In the genomic region with DNA sequence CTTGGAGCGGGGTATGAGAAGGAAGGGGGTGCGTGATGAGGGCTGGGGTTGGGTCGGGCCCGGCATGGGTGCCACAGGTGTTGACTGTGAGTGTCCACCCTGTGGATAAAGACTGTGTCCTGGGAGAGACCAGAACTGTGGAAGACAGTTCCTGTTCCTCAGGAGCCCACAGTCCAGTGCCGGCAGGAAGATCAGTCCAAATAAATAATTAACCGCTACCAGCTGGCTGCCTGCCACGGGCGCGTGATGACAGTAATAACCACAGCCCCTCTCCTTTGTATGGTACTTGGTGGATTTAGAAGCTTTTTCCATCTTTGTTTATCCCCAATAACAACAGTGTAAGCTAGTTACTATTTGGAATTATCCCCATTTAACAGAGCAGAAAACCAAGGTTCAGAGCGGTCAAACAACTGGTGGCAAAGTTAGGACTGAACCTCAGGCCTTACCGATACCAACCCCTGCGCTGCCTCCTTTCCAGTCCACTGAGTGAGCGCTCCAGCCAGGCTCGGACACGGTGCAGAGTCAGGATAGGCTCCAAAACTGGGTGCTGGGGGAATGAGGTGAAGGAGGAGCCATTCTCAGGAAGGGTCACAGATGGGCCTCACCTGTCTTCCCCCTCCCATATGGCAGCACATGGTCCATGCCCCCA, we compare ENCODE assay signal across 10 cellular contexts. TPM values are rescaled to one million over a fixed set of nuclear protein-coding genes. Genes with fewer than 3 reads are reported as not detected.
A peak's percentile ranks its signal among the peaks of the same experiment; 100 is the strongest.
DNase-seq lines count a peak whose midpoint lies in the region; ATAC-seq and TF ChIP-seq lines count a peak whose summit lies in the region.
"Had no signal": no experiment of that assay in that cellular context is flagged by ENCODE, and none has a peak within 500 bp of the region (broad histone marks: within the 10 kb centered on the region; RNA-seq: fewer than 3 reads in every experiment).

No MANE protein-coding gene starts in this region.

- POLR2A ChIA-PET in HEK293T (lab: Yijun Ruan, JAX), result no interaction called here

- H3K36me3 ChIP-seq in adrenal gland (replicated peaks in 1 of 2) (no peaks in the 10 kb centered on the region), stomach smooth muscle (ENCODE audit: control insufficient read depth in 2 of 2, insufficient read depth in 2 of 2, low read length in 2 of 2) (no peaks in the 10 kb centered on the region)

- H3K4me3 ChIP-seq in adrenal gland, result no peak overlapping the region
- peak overlapping the region in 1 of 2 donors; percentile 95 for H3K4me3 ChIP-seq in stomach smooth muscle (ENCODE audit: low read length in 2 of 2)

- peak overlapping the region in 2 of 5 donors; percentile 95 to 99 for H3K27ac ChIP-seq in adrenal gland
- peak overlapping the region; percentile 97 for H3K27ac ChIP-seq in stomach smooth muscle (ENCODE audit: low read length)
- H3K27ac ChIP-seq: 22Rv1 had no signal

- H3K27me3 ChIP-seq in adrenal gland, result no peaks in the 10 kb centered on the region
- no peaks in the 10 kb centered on the region for H3K27me3 ChIP-seq in stomach smooth muscle (ENCODE audit: control insufficient read depth in 1 of 2, insufficient read depth in 2 of 2, low read length in 2 of 2)

- H3K9me3 ChIP-seq in adrenal gland (replicated peaks in 1 of 3) (no peaks in the 10 kb centered on the region), stomach smooth muscle (ENCODE audit: control insufficient read depth in 2 of 2, low read length in 2 of 2) (no peaks in the 10 kb centered on the region)

- peaks cover 41 to 76% of the 10 kb centered on the region in 2 donors for H3K4me1 ChIP-seq in adrenal gland (replicated peaks in 1 of 2)
- peaks cover 80% of the 10 kb centered on the region for H3K4me1 ChIP-seq in stomach smooth muscle (ENCODE audit: control insufficient read depth, insufficient read depth, low read length)

- WGBS in adrenal gland, 4 donors, result 59 to 64% (median 62%) methylated on average over 15 of the region's 15 CpGs

- TF ChIP-seq POLR2A in adrenal gland (IDR thresholded peaks at IDR 0.05), result no peak

- no peak for ATAC-seq in GM19328 (IDR thresholded peaks at IDR 0.05; ENCODE audit: unreplicated experiment)

- peak; percentile 26 for DNase-seq in DMS 273 (lab: John Stamatoyannopoulos, UW; ENCODE audit: unreplicated experiment)
- DNase-seq in DMS 273 treated with DMSO at 0.1 percent for 48 hours (lab: John Stamatoyannopoulos, UW), result no peak
- DNase-seq in adrenal gland, result peak in 6 of 7 donors; percentile 54 to 80 (median 70)
- peak; percentile 65 for DNase-seq in kidney glomerular epithelial cell (lab: John Stamatoyannopoulos, UW)
- DNase-seq in HEK293T (ENCODE audit: extremely low spot score), result no peak
- no peak for DNase-seq in amniotic stem cell (lab: John Stamatoyannopoulos, UW)
- DNase-seq: activated CD4-positive, alpha-beta T cell treated with anti-CD3 and anti-CD28 coated beads, Interleukin-2, amount 10 ng/mL, durations not matched to agents 7 days and 5 days had no signal

- CTCF ChIA-PET in HEK293T (lab: Yijun Ruan, JAX), result interaction anchor here (1.8 kb wide), 1 partner anchor 121 kb away, joined by 7 read pairs; no protein-coding TSS in a partner anchor

- TF ChIP-seq CTCF in adrenal gland (IDR thresholded peaks at IDR 0.05), result no peak

- intact Hi-C loops in adrenal gland (cut with DNase I), result loop anchor here (5.0 kb wide), 2 partner anchors 118 to 123 kb away; no protein-coding TSS in a partner anchor

- H3K9ac ChIP-seq in stomach smooth muscle (ENCODE audit: low read length in 2 of 2), result peak overlapping the region in 1 of 2 donors; percentile 21

TF ChIP-seq in HEK293T, 16 proteins besides CTCF, POLR2A, EP300 and RAD21:
- TF ChIP-seq ELF4 (IDR thresholded peaks at IDR 0.05) (no peak), FOXM1 (IDR thresholded peaks at IDR 0.05; ENCODE audit: borderline replicate concordance) (no peak), BHLHE40 (IDR thresholded peaks at IDR 0.05; ENCODE audit: borderline replicate concordance) (no peak), ARNT (IDR thresholded peaks at IDR 0.05) (no peak), CTBP1 (IDR thresholded peaks at IDR 0.05; ENCODE audit: borderline replicate concordance) (no peak), FOXK2 (IDR thresholded peaks at IDR 0.05) (no peak), NFRKB (IDR thresholded peaks at IDR 0.05) (no peak), LEF1 (IDR thresholded peaks at IDR 0.05; ENCODE audit: borderline replicate concordance) (no peak), HDGF (IDR thresholded peaks at IDR 0.05; ENCODE audit: borderline replicate concordance) (no peak), L3MBTL2 (conservative IDR thresholded peaks at IDR 0.05) (no peak), FOXA1 (IDR thresholded peaks at IDR 0.05) (no peak), SUZ12 (IDR thresholded peaks at IDR 0.05) (no peak), ZNF384 (IDR thresholded peaks at IDR 0.05) (no peak), SP1 (IDR thresholded peaks at IDR 0.05) (no peak), TARDBP (IDR thresholded peaks at IDR 0.05) (no peak)
- TF ChIP-seq, protein P1, sequence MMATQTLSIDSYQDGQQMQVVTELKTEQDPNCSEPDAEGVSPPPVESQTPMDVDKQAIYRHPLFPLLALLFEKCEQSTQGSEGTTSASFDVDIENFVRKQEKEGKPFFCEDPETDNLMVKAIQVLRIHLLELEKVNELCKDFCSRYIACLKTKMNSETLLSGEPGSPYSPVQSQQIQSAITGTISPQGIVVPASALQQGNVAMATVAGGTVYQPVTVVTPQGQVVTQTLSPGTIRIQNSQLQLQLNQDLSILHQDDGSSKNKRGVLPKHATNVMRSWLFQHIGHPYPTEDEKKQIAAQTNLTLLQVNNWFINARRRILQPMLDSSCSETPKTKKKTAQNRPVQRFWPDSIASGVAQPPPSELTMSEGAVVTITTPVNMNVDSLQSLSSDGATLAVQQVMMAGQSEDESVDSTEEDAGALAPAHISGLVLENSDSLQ (IDR thresholded peaks at IDR 0.05), result no peak

RNA-seq across cellular contexts. Expression of a gene that starts 5.1 kb away (rescaled TPM):
- total RNA-seq in adrenal gland, result 100 to 1,000 TPM in 1 of 8 donors, 10 to 100 TPM in 7; 47.9 to 113 (median 58.7) TPM
- polyA plus RNA-seq in adrenal gland, result 100 to 1,000 TPM in 1 of 3 donors, 10 to 100 TPM in 2; 17.9 to 109 (median 32.2) TPM

Comparison
In these comparisons a context has a peak if more than half of its experiments do, and no peak if none do; other contexts are left out.
1. DNase-seq: peak in DMS 273 (single experiment), adrenal gland (6 of 7) and kidney glomerular epithelial cell (single experiment); none in DMS 273 treated with DMSO at 0.1 percent for 48 hours (single experiment), HEK293T (single experiment) and amniotic stem cell (single experiment).